In genomic region chr7:36961691-36962090, GRCh38 we compare ENCODE assay signal across 21 cellular contexts.
DNase-seq lines count a peak whose midpoint lies in the region; ATAC-seq, FAIRE-seq and TF ChIP-seq lines count a peak whose summit lies in the region.
"Had no signal": no experiment of that assay in that cellular context is flagged by ENCODE, and none has a peak within 500 bp of the region (broad histone marks: within the 10 kb centered on the region; RNA-seq: fewer than 3 reads in every experiment).

No MANE protein-coding gene starts in this region.

- H3K27ac ChIP-seq in HUES48 (ENCODE audit: low read depth, low read length) (peak overlapping the region; percentile 88), astrocyte (ENCODE audit: low read depth, low read length) (peak overlapping the region; percentile 76), dorsolateral prefrontal cortex (peak overlapping the region in 2 of 59 donors; percentile 9 to 12)
- H3K27ac ChIP-seq: C4-2B had no signal

- H3K4me1 ChIP-seq in HUES48 (ENCODE audit: control insufficient read depth, insufficient read depth, low read length) = peaks cover 31% of the 10 kb centered on the region
- peaks cover 12% of the 10 kb centered on the region for H3K4me1 ChIP-seq in astrocyte (ENCODE audit: insufficient read depth, low read length)

- peak overlapping the region; percentile 38 for H3K4me2 ChIP-seq in astrocyte (ENCODE audit: low read length)

- H3K27me3 Mint-ChIP-seq in activated T-cell treated with anti-CD3 and anti-CD28 coated beads, Interleukin-2, amount 50 U/mL, for 24 hours = no peaks in the 10 kb centered on the region
- H3K27me3 Mint-ChIP-seq in activated T-cell treated with anti-CD3 and anti-CD28 coated beads, Interleukin-2, amount 50 U/mL, for 4 hours (ENCODE audit: low read depth) = no peaks in the 10 kb centered on the region
- no peaks in the 10 kb centered on the region for H3K27me3 Mint-ChIP-seq in astrocyte (ENCODE audit: low read depth, unreplicated experiment)

- H3K4me1 Mint-ChIP-seq in activated T-cell treated with anti-CD3 and anti-CD28 coated beads, Interleukin-2, amount 50 U/mL, for 24 hours (ENCODE audit: low read depth) = peaks cover 63% of the 10 kb centered on the region
- peaks cover 41% of the 10 kb centered on the region for H3K4me1 Mint-ChIP-seq in activated T-cell treated with anti-CD3 and anti-CD28 coated beads, Interleukin-2, amount 50 U/mL, for 4 hours (ENCODE audit: low read depth)
- H3K4me1 Mint-ChIP-seq in astrocyte (ENCODE audit: low read depth, unreplicated experiment) = peaks cover 25% of the 10 kb centered on the region
- H3K4me1 Mint-ChIP-seq in stimulated activated effector memory CD8-positive, alpha-beta T cell treated with anti-CD3 and anti-CD28 coated beads, Interleukin-12 subunit alpha, Interleukin-12 subunit beta, amount 100 ng/mL, for 72 hours = peaks cover 22% of the 10 kb centered on the region

- H3K79me2 ChIP-seq in astrocyte (ENCODE audit: insufficient read depth, low read length) = no peaks in the 10 kb centered on the region

- intact Hi-C loops in dorsolateral prefrontal cortex (cut with DNase I) = no loop called here

- no peaks in the 10 kb centered on the region for H3K36me3 ChIP-seq in HUES48 (ENCODE audit: control insufficient read depth, insufficient read depth, low read length)
- H3K36me3 ChIP-seq in astrocyte (ENCODE audit: insufficient read depth, low read length) = no peaks in the 10 kb centered on the region
- H3K36me3 ChIP-seq: MG63 had no signal

- H4K20me1 ChIP-seq in astrocyte (ENCODE audit: insufficient read depth, low read length) = no peaks in the 10 kb centered on the region

- TF ChIP-seq CTCF in astrocyte (IDR thresholded peaks at IDR 0.05; ENCODE audit: insufficient read depth, low read depth, low read length) (no peak), dorsolateral prefrontal cortex (IDR thresholded peaks at IDR 0.05 in 54 of 56, conservative IDR thresholded peaks at IDR 0.05 in 2 of 56; ENCODE audit: low read depth in 1 of 56, partially characterized antibody in 56 of 56) (no peak)

- H3K4me3 ChIP-seq in HUES48 (ENCODE audit: low read depth, low read length) (no peak overlapping the region), astrocyte (ENCODE audit: insufficient read depth, low read depth, low read length) (no peak overlapping the region), dorsolateral prefrontal cortex (no peak overlapping the region)
- H3K4me3 ChIP-seq: MG63 had no signal

- DNase-seq in activated T-cell treated with anti-CD3 and anti-CD28 coated beads, Interleukin-2, amount 50 U/mL, for 24 hours = no peak
- DNase-seq in activated T-cell treated with anti-CD3 and anti-CD28 coated beads, Interleukin-2, amount 50 U/mL, for 4 hours = no peak
- DNase-seq in astrocyte (ENCODE audit: low read depth) (no peak), superior temporal gyrus (ENCODE audit: extremely low spot score) (no peak), NCI-H2081 (lab: John Stamatoyannopoulos, UW) (no peak), dorsolateral prefrontal cortex (no peak)
- DNase-seq in stimulated activated effector memory CD8-positive, alpha-beta T cell treated with anti-CD3 and anti-CD28 coated beads, Interleukin-12 subunit alpha, Interleukin-12 subunit beta, amount 100 ng/mL, for 72 hours (ENCODE audit: low spot score in 2 of 2) = no peak
- DNase-seq: COR-L47, DMS153, EL, H7, KG1, MG63, NCI-H1105 treated with DMSO at 0.1 percent for 48 hours, NCI-H1930, NCI-H2171 treated with DMSO at 0.1 percent for 48 hours, NCI-H510A treated with DMSO at 0.1 percent for 48 hours, SIG-M5 had no signal

- ATAC-seq in activated T-cell treated with anti-CD3 and anti-CD28 coated beads, Interleukin-2, amount 50 U/mL, for 4 hours = no peak
- no peak for ATAC-seq in stimulated activated effector memory CD8-positive, alpha-beta T cell treated with anti-CD3 and anti-CD28 coated beads, Interleukin-12 subunit alpha, Interleukin-12 subunit beta, amount 100 ng/mL, for 72 hours

- H3K27me3 ChIP-seq in HUES48 (ENCODE audit: control insufficient read depth, insufficient read depth, low read length) (no peaks in the 10 kb centered on the region), astrocyte (ENCODE audit: insufficient read depth, low read length) (no peaks in the 10 kb centered on the region), dorsolateral prefrontal cortex (no peaks in the 10 kb centered on the region)
- H3K27me3 ChIP-seq: MG63 had no signal

- no peak overlapping the region for H2AFZ ChIP-seq in astrocyte (ENCODE audit: low read depth, low read length)

- H3K9ac ChIP-seq in HUES48 (ENCODE audit: low read depth, low read length) (no peak overlapping the region), astrocyte (ENCODE audit: low read length) (peak overlapping the region; percentile 47)

- peaks cover 7% of the 10 kb centered on the region for H3K9me3 Mint-ChIP-seq in activated T-cell treated with anti-CD3 and anti-CD28 coated beads, Interleukin-2, amount 50 U/mL, for 24 hours
- H3K9me3 Mint-ChIP-seq in activated T-cell treated with anti-CD3 and anti-CD28 coated beads, Interleukin-2, amount 50 U/mL, for 4 hours = peaks cover 4% of the 10 kb centered on the region
- H3K9me3 Mint-ChIP-seq in astrocyte (ENCODE audit: unreplicated experiment) = peaks cover 1% of the 10 kb centered on the region
- H3K9me3 Mint-ChIP-seq in stimulated activated effector memory CD8-positive, alpha-beta T cell treated with anti-CD3 and anti-CD28 coated beads, Interleukin-12 subunit alpha, Interleukin-12 subunit beta, amount 100 ng/mL, for 72 hours = peaks cover 6% of the 10 kb centered on the region

- FAIRE-seq in astrocyte (lab: Jason Lieb, UNC) = no peak
- FAIRE-seq: RCC 7860 had no signal

- H3K27ac Mint-ChIP-seq in activated T-cell treated with anti-CD3 and anti-CD28 coated beads, Interleukin-2, amount 50 U/mL, for 24 hours = peak overlapping the region; percentile 27
- H3K27ac Mint-ChIP-seq in astrocyte (ENCODE audit: unreplicated experiment) = peak overlapping the region; percentile 1
- peak overlapping the region; percentile 58 for H3K27ac Mint-ChIP-seq in stimulated activated effector memory CD8-positive, alpha-beta T cell treated with anti-CD3 and anti-CD28 coated beads, Interleukin-12 subunit alpha, Interleukin-12 subunit beta, amount 100 ng/mL, for 72 hours

- H3K9me3 ChIP-seq in HUES48 (ENCODE audit: control insufficient read depth, insufficient read depth, low read length) (peaks cover 4% of the 10 kb centered on the region; the same call in 1 of the 2 replicates), astrocyte (ENCODE audit: insufficient read depth, low read depth, low read length) (no peaks in the 10 kb centered on the region)
- H3K9me3 ChIP-seq: MG63 had no signal

- peaks cover 52% of the 10 kb centered on the region for H3K36me3 Mint-ChIP-seq in activated T-cell treated with anti-CD3 and anti-CD28 coated beads, Interleukin-2, amount 50 U/mL, for 24 hours (ENCODE audit: low read depth)
- peaks cover 24% of the 10 kb centered on the region for H3K36me3 Mint-ChIP-seq in activated T-cell treated with anti-CD3 and anti-CD28 coated beads, Interleukin-2, amount 50 U/mL, for 4 hours (ENCODE audit: insufficient read depth)
- H3K36me3 Mint-ChIP-seq in astrocyte (ENCODE audit: low read depth, unreplicated experiment) = peaks cover 2% of the 10 kb centered on the region
- H3K36me3 Mint-ChIP-seq in stimulated activated effector memory CD8-positive, alpha-beta T cell treated with anti-CD3 and anti-CD28 coated beads, Interleukin-12 subunit alpha, Interleukin-12 subunit beta, amount 100 ng/mL, for 72 hours = peaks cover 6% of the 10 kb centered on the region

- H3K4me3 Mint-ChIP-seq in activated T-cell treated with anti-CD3 and anti-CD28 coated beads, Interleukin-2, amount 50 U/mL, for 24 hours = no peak overlapping the region
- H3K4me3 Mint-ChIP-seq in activated T-cell treated with anti-CD3 and anti-CD28 coated beads, Interleukin-2, amount 50 U/mL, for 4 hours = no peak overlapping the region
- no peak overlapping the region for H3K4me3 Mint-ChIP-seq in astrocyte (ENCODE audit: unreplicated experiment)
- H3K4me3 Mint-ChIP-seq in stimulated activated effector memory CD8-positive, alpha-beta T cell treated with anti-CD3 and anti-CD28 coated beads, Interleukin-12 subunit alpha, Interleukin-12 subunit beta, amount 100 ng/mL, for 72 hours = no peak overlapping the region

Comparison
In these comparisons a context has a peak if more than half of its experiments do, and no peak if none do; other contexts are left out.
1. H3K27ac Mint-ChIP-seq: peak in every context shown above with its lines; median percentile 58 in stimulated activated effector memory CD8-positive, alpha-beta T cell treated with anti-CD3 and anti-CD28 coated beads, Interleukin-12 subunit alpha, Interleukin-12 subunit beta, amount 100 ng/mL, for 72 hours; 27 in activated T-cell treated with anti-CD3 and anti-CD28 coated beads, Interleukin-2, amount 50 U/mL, for 24 hours; 1 in astrocyte.